Comparison of ENCODE assay signal across 8 cellular contexts in the genomic region with DNA sequence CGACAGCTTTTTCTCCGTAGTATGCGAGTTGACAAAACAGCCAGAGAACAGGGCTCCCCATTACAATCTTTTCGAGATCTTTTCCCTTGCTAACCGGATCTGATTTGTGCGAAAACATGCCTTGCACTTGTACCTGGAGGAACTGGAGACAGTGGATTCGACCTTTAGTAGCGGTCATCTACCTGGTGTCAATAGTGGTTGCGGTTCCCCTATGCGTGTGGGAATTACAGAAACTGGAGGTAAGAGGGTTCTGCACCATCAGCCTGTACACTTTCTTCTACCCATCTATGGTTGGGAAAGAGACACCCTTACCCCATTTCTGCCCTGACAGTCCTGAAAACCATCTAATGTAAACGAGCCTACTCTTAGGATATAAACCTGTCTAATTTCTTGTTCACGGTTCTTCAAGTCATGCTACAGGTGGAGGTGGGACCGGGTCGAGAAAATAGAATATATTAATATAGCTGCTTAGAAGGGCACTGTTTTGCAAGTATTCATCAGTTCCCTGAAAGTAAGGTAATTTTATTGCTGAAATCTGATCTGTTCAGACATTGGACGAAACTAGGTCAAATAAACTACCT. TPM values are rescaled to one million over a fixed set of nuclear protein-coding genes. Genes with fewer than 3 reads are reported as not detected.
DNase-seq lines count a peak whose midpoint lies in the region; ATAC-seq and TF ChIP-seq lines count a peak whose summit lies in the region.

No MANE protein-coding gene starts in this region.

- peaks cover 51% of the 10 kb centered on the region for H3K4me1 Mint-ChIP-seq in CD8-positive, alpha-beta T cell (ENCODE audit: low read depth)
- H3K4me1 Mint-ChIP-seq in natural killer cell: peaks cover 30% of the 10 kb centered on the region in 2 donors

- peaks cover 36% of the 10 kb centered on the region for H3K79me2 ChIP-seq in KMS-11 (ENCODE audit: insufficient read depth, low read depth)

- no peaks in the 10 kb centered on the region for H3K9me3 ChIP-seq in CD8-positive, alpha-beta T cell (ENCODE audit: low read length)

- H3K4me3 ChIP-seq in CD8-positive, alpha-beta T cell (ENCODE audit: low read depth, low read length): peak overlapping the region; percentile 74
- H3K4me3 ChIP-seq in KMS-11 (IDR thresholded peaks at IDR 0.05; ENCODE audit: insufficient read depth, low read depth, low read length) (peak overlapping the region; percentile 75), dorsolateral prefrontal cortex (peak overlapping the region; percentile 62 to 99 (median 90))

- TF ChIP-seq CTCF in CD8-positive, alpha-beta T cell (IDR thresholded peaks at IDR 0.05): no peak
- no peak for TF ChIP-seq CTCF in KMS-11 (conservative IDR thresholded peaks at IDR 0.05; ENCODE audit: low read depth, low read length)
- TF ChIP-seq CTCF in dorsolateral prefrontal cortex (IDR thresholded peaks at IDR 0.05 in 54 of 56, conservative IDR thresholded peaks at IDR 0.05 in 2 of 56; ENCODE audit: low read depth in 1 of 56, partially characterized antibody in 56 of 56): no peak
- no peak for TF ChIP-seq CTCF in natural killer cell (IDR thresholded peaks at IDR 0.05)

- H3K27me3 Mint-ChIP-seq in CD8-positive, alpha-beta T cell (ENCODE audit: low read depth): no peaks in the 10 kb centered on the region
- H3K27me3 Mint-ChIP-seq in natural killer cell (ENCODE audit: low read depth in 2 of 2): peaks cover 9 to 26% of the 10 kb centered on the region in 2 donors

- peak overlapping the region; percentile 95 for H3K27ac Mint-ChIP-seq in CD8-positive, alpha-beta T cell
- H3K27ac Mint-ChIP-seq in natural killer cell: peak overlapping the region; percentile 96 to 99

- peak overlapping the region; percentile 84 for H2AFZ ChIP-seq in KMS-11 (ENCODE audit: low read depth)

- H3K9me3 Mint-ChIP-seq in CD8-positive, alpha-beta T cell: no peaks in the 10 kb centered on the region
- H3K9me3 Mint-ChIP-seq in natural killer cell: no peaks in the 10 kb centered on the region

- CTCF ChIA-PET in CD8-positive, alpha-beta T cell (lab: Charles Lee): interaction anchor here (1.6 to 3.1 kb wide), 4 partner anchors 16 to 250 kb away, joined by 3 to 16 read pairs (median 5); a partner anchor contains a TSS

- DNase-seq in CD8-positive, alpha-beta T cell: no peak
- DNase-seq in dorsolateral prefrontal cortex (no peak), natural killer cell (no peak), SK-N-DZ (ENCODE audit: low spot score) (no peak), EL (no peak)
- DNase-seq in effector CD4-positive, alpha-beta T cell: no peak

- POLR2A ChIA-PET in CD8-positive, alpha-beta T cell (lab: Charles Lee): interaction anchor here (1.0 to 3.4 kb wide), 5 partner anchors 8 to 175 kb away, joined by 3 to 30 read pairs (median 10); a partner anchor contains a TSS

- peaks cover 29% of the 10 kb centered on the region for H3K36me3 Mint-ChIP-seq in CD8-positive, alpha-beta T cell
- H3K36me3 Mint-ChIP-seq in natural killer cell: peaks cover 8% of the 10 kb centered on the region

- H3K36me3 ChIP-seq in CD8-positive, alpha-beta T cell (ENCODE audit: insufficient read depth, low read length): peaks cover 4% of the 10 kb centered on the region
- H3K36me3 ChIP-seq in KMS-11 (ENCODE audit: insufficient read depth): no peaks in the 10 kb centered on the region

- H3K27me3 ChIP-seq in CD8-positive, alpha-beta T cell (ENCODE audit: insufficient read depth, low read length): no peaks in the 10 kb centered on the region
- no peaks in the 10 kb centered on the region for H3K27me3 ChIP-seq in KMS-11 (ENCODE audit: insufficient read depth, low read depth)
- no peaks in the 10 kb centered on the region for H3K27me3 ChIP-seq in dorsolateral prefrontal cortex

- H3K4me3 Mint-ChIP-seq in CD8-positive, alpha-beta T cell: peak overlapping the region; percentile 91
- H3K4me3 Mint-ChIP-seq in natural killer cell: peak overlapping the region; percentile 99

- intact Hi-C loops in CD8-positive, alpha-beta T cell (cut with DNase I, micrococcal nuclease): loop anchor here (1.0 to 10.0 kb wide), 13 partner anchors 15 to 2001 kb away; a partner anchor contains a TSS
- intact Hi-C loops in dorsolateral prefrontal cortex (cut with DNase I) (loop anchor here (2.0 to 10.0 kb wide), 2 partner anchors 23 to 247 kb away; no protein-coding TSS in a partner anchor), natural killer cell (cut with micrococcal nuclease) (loop anchor here (1.0 kb wide), 2 partner anchors 66 to 249 kb away; a partner anchor contains a TSS)

- no peak for ATAC-seq in CD8-positive, alpha-beta T cell
- peak; percentile 23 for ATAC-seq in GM21515 (IDR thresholded peaks at IDR 0.05; ENCODE audit: unreplicated experiment)
- ATAC-seq in natural killer cell: no peak

- peak overlapping the region; percentile 94 for H3K4me2 ChIP-seq in KMS-11

- peak overlapping the region; percentile 81 for H3K27ac ChIP-seq in CD8-positive, alpha-beta T cell (ENCODE audit: low read depth, low read length)
- H3K27ac ChIP-seq in KMS-11 (peak overlapping the region; percentile 59), dorsolateral prefrontal cortex (peak overlapping the region in 52 of 59 donors; percentile 12 to 92 (median 78))

- peak overlapping the region; percentile 55; the same call in 1 of the 2 replicates for H3K9ac ChIP-seq in KMS-11

- peaks cover 40% of the 10 kb centered on the region for H3K4me1 ChIP-seq in CD8-positive, alpha-beta T cell (ENCODE audit: insufficient read depth, low read length)
- peaks cover 31% of the 10 kb centered on the region for H3K4me1 ChIP-seq in KMS-11 (ENCODE audit: low read depth, poor library complexity, severe bottlenecking)

- no peaks in the 10 kb centered on the region for H4K20me1 ChIP-seq in KMS-11 (ENCODE audit: insufficient read depth)

RNA-seq across cellular contexts. Expression of a gene that starts 0.7 kb away (rescaled TPM):
- total RNA-seq in CD8-positive, alpha-beta T cell: 10 to 100 TPM; 10.9 to 11.7 TPM
- total RNA-seq in dorsolateral prefrontal cortex: 10 to 100 TPM; 24.9 to 69.1 (median 35.0) TPM
- 10 to 100 TPM; 14.4 to 15.5 (median 15.1) TPM for total RNA-seq in natural killer cell
- 16.7 and 19.6 TPM in 2 replicates for polyA plus RNA-seq in SK-N-DZ (2014; cell fraction: cytosol; rRNA removed)
- polyA plus RNA-seq in SK-N-DZ (2014; cell fraction: nucleus; rRNA removed): 7.6 and 12.6 TPM in 2 replicates
